ENCODE assay signal across 16 cellular contexts in genomic region chr4:110663738-110664444, GRCh38. TPM values are rescaled to one million over a fixed set of nuclear protein-coding genes. Genes with fewer than 3 reads are reported as not detected.
DNase-seq lines count a peak whose midpoint lies in the region; ATAC-seq and TF ChIP-seq lines count a peak whose summit lies in the region.
"Had no signal": no experiment of that assay in that cellular context is flagged by ENCODE, and none has a peak within 500 bp of the region (broad histone marks: within the 10 kb centered on the region; RNA-seq: fewer than 3 reads in every experiment).

No MANE protein-coding gene starts in this region.

- H3K79me2 ChIP-seq in PC-3 (ENCODE audit: low read length) (no peaks in the 10 kb centered on the region), smooth muscle cell (ENCODE audit: low read depth) (peaks cover 5% of the 10 kb centered on the region)

- CTCF ChIA-PET in PC-3 (lab: Charles Lee): interaction anchor here (0.7 kb wide), 1 partner anchor 665 kb away, joined by 7 read pairs; no protein-coding TSS in a partner anchor

- H3K9me2 ChIP-seq in PC-3 (replicated peaks; ENCODE audit: low read length): no peaks in the 10 kb centered on the region

- H3K9ac ChIP-seq in PC-3 (ENCODE audit: low read length): no peak overlapping the region
- no peak overlapping the region for H3K9ac ChIP-seq in smooth muscle cell (ENCODE audit: low read depth)

- H3K36me3 ChIP-seq in PC-3 (ENCODE audit: low read depth, low read length): no peaks in the 10 kb centered on the region
- H3K36me3 ChIP-seq in smooth muscle cell (ENCODE audit: low read depth): no peaks in the 10 kb centered on the region
- H3K36me3 ChIP-seq: gastroesophageal sphincter had no signal

- no peaks in the 10 kb centered on the region for H3K9me3 ChIP-seq in PC-3 (ENCODE audit: low read length)
- H3K9me3 ChIP-seq in smooth muscle cell (replicated peaks; ENCODE audit: low read depth): no peaks in the 10 kb centered on the region

- H3K27ac ChIP-seq in PC-3 (ENCODE audit: low read length) (peak overlapping the region; percentile 70), smooth muscle cell (ENCODE audit: low read depth) (peak overlapping the region; percentile 69)
- H3K27ac ChIP-seq: gastroesophageal sphincter had no signal

- H3K4me1 ChIP-seq in PC-3 (ENCODE audit: insufficient read depth, low read length) (peaks cover 20% of the 10 kb centered on the region), smooth muscle cell (ENCODE audit: low read depth) (peaks cover 9% of the 10 kb centered on the region)
- H3K4me1 ChIP-seq: gastroesophageal sphincter had no signal

- ATAC-seq in PC-3 (peak; percentile 86), HG03521 (IDR thresholded peaks at IDR 0.05; ENCODE audit: unreplicated experiment) (no peak)
- ATAC-seq: gastroesophageal sphincter, Panc1 had no signal

- H2AFZ ChIP-seq in PC-3 (ENCODE audit: low read length) (no peak overlapping the region), smooth muscle cell (ENCODE audit: low read depth) (no peak overlapping the region)

- POLR2A ChIA-PET in PC-3 (lab: Charles Lee; ENCODE audit: unreplicated experiment): interaction anchor here (0.6 to 0.7 kb wide), 2 partner anchors 305 to 1146 kb away, joined by 3 to 24 read pairs; no protein-coding TSS in a partner anchor

- BruUV-seq in PC-3 (replicated peaks; lab: Mats Ljungman, UMichigan): no TSS peak

- no peaks in the 10 kb centered on the region for H3K27me3 ChIP-seq in PC-3 (ENCODE audit: low read length)
- no peaks in the 10 kb centered on the region for H3K27me3 ChIP-seq in smooth muscle cell (ENCODE audit: low read depth)

- H3K4me3 ChIP-seq in PC-3 (ENCODE audit: low read length): no peak overlapping the region
- H3K4me3 ChIP-seq in smooth muscle cell: no peak overlapping the region
- H3K4me3 ChIP-seq: gastroesophageal sphincter had no signal

- H3K4me2 ChIP-seq in PC-3 (ENCODE audit: low read length): peak overlapping the region; percentile 65
- H3K4me2 ChIP-seq in smooth muscle cell: peak overlapping the region; percentile 75

- DNase-seq in GM04503 (ENCODE audit: low read depth) (peak; percentile 34), PC-3 (peak; percentile 76), fibroblast of the conjunctiva (ENCODE audit: low read depth) (peak; percentile 37), smooth muscle cell (lab: John Stamatoyannopoulos, UW; ENCODE audit: unreplicated experiment) (no peak), head of caudate nucleus (no peak), GM19238 (ENCODE audit: insufficient read length, low spot score) (no peak)
- DNase-seq: activated CD4-positive, alpha-beta T cell treated with anti-CD3 and anti-CD28 coated beads, Interleukin-2, amount 50 U/mL, for 1 hour; aorta; kidney; NCI-H1417; NCI-H446; stimulated activated naive CD4-positive, alpha-beta T cell had no signal

- H4K20me1 ChIP-seq in PC-3 (ENCODE audit: low read length) (no peaks in the 10 kb centered on the region), smooth muscle cell (ENCODE audit: low read depth) (no peaks in the 10 kb centered on the region)

- intact Hi-C loops in PC-3 (cut with micrococcal nuclease) (no loop called here), head of caudate nucleus (cut with DNase I) (no loop called here)

- H3F3A ChIP-seq in PC-3 (ENCODE audit: low read length, unreplicated experiment) (no peaks in the 10 kb centered on the region), smooth muscle cell (ENCODE audit: low read depth) (peaks cover 16% of the 10 kb centered on the region)

- whole genome bisulfite sequencing in smooth muscle cell (ENCODE audit: low lambda C conversion rate): 5% methylated on average over 2 of the region's 2 CpGs

- no peak for TF ChIP-seq CTCF in PC-3 (conservative IDR thresholded peaks at IDR 0.05; ENCODE audit: low read depth, low read length)
- TF ChIP-seq CTCF in smooth muscle cell (IDR thresholded peaks at IDR 0.05; ENCODE audit: borderline replicate concordance, insufficient read depth, poor library complexity, severe bottlenecking): no peak

RNA-seq across cellular contexts. Expression of gene PITX2, which starts 41.0 kb away (rescaled TPM):
- total RNA-seq in PC-3 (2014; rRNA removed): 0.55 and 1.7 TPM in 2 replicates
- total RNA-seq in smooth muscle cell: 269 and 289 TPM in 2 replicates
- 382 and 543 TPM in 2 replicates for polyA plus RNA-seq in smooth muscle cell
- total RNA-seq: activated T-helper 1 cell treated with anti-CD3 and anti-CD28 coated beads, Interleukin-12 subunit alpha, Interleukin-12 subunit beta, Interleukin-2, Interleukin-4 antibody, amounts not matched to agents 30 ng/mL and 10 ng/mL and 1 ng/mL, durations not matched to agents 14 hours and 24 hours and 36 hours had no signal

Comparison
In these comparisons a context has a peak if more than half of its experiments do, and no peak if none do; other contexts are left out.
1. DNase-seq: peak in GM04503 (single experiment), PC-3 (single experiment) and fibroblast of the conjunctiva (single experiment); none in smooth muscle cell (single experiment), head of caudate nucleus (0 of 42) and GM19238 (single experiment).
2. RNA of gene PITX2, which starts 41.0 kb away (total RNA-seq): 269 to 289 TPM in smooth muscle cell; 0.55 to 1.7 TPM in PC-3; every median in the first group is over 100 times any median in the second.